26 cellular contexts compared by ENCODE assay signal in genomic region chr1:23763040-23763577, GRCh38. TPM values are rescaled to one million over a fixed set of nuclear protein-coding genes. Genes with fewer than 3 reads are reported as not detected.
A peak's percentile ranks its signal among the peaks of the same experiment; 100 is the strongest.
DNase-seq lines count a peak whose midpoint lies in the region; ATAC-seq and TF ChIP-seq lines count a peak whose summit lies in the region.
"Had no signal": no experiment of that assay in that cellular context is flagged by ENCODE, and none has a peak within 500 bp of the region (broad histone marks: within the 10 kb centered on the region; RNA-seq: fewer than 3 reads in every experiment).

No MANE protein-coding gene starts in this region.

- ATAC-seq in left lobe of liver: peak; percentile 75
- ATAC-seq: GM12878, Right ventricle myocardium inferior, upper lobe of right lung had no signal

- no peaks in the 10 kb centered on the region for H3K27me3 ChIP-seq in adipocyte (replicated peaks; ENCODE audit: control insufficient read depth, insufficient read depth, low read length)
- H3K27me3 ChIP-seq: upper lobe of right lung had no signal

- DNase-seq in AG10803 (ENCODE audit: low read depth) (peak; percentile 68), EH (ENCODE audit: low read depth) (peak; percentile 17), adipocyte (ENCODE audit: low read depth) (peak; percentile 58), left lobe of liver (ENCODE audit: low spot score) (no peak), D341Med (ENCODE audit: low spot score) (no peak), GM13977 (ENCODE audit: low spot score) (no peak), GM19240 (ENCODE audit: insufficient read length, low spot score) (no peak), NCI-H510A (lab: John Stamatoyannopoulos, UW) (no peak)
- DNase-seq: activated CD4-positive, alpha-beta T cell treated with anti-CD3 and anti-CD28 coated beads, Interleukin-2, amount 50 U/mL, for 48 hours; activated CD4-positive, CD25-positive, alpha-beta regulatory T cell treated with anti-CD3 and anti-CD28 coated beads, Interleukin-2, amount 50 U/mL, for 72 hours; activated naive CD4-positive, alpha-beta T cell treated with anti-CD3 and anti-CD28 coated beads, Interleukin-2, amount 50 U/mL, for 16 hours; amniotic stem cell; EL; foreskin melanocyte; KBM-7; NCI-H1105; NCI-H187 treated with DMSO at 0.1 percent for 48 hours; NCI-H2171 treated with DMSO at 0.1 percent for 48 hours; NCI-H524 treated with DMSO at 0.1 percent for 48 hours; NK-92 treated with Interleukin-12 subunit alpha and Interleukin-12 subunit beta, amount 100 ng/mL, for 24 hours; PC-9; stimulated activated naive CD4-positive, alpha-beta T cell; upper lobe of right lung had no signal

- peaks cover 14% of the 10 kb centered on the region for H3K4me1 ChIP-seq in adipocyte (ENCODE audit: control insufficient read depth, insufficient read depth, low read length)

- H3K9me3 ChIP-seq in adipocyte (ENCODE audit: control insufficient read depth, low read length): no peaks in the 10 kb centered on the region
- H3K9me3 ChIP-seq: upper lobe of right lung had no signal

- no peak overlapping the region for H3K9ac ChIP-seq in adipocyte (ENCODE audit: low read length)

- in situ Hi-C loops in GM13977 (cut with MboI; ENCODE audit: low pct_unique_long_range_greater_than_20kb, low sequenced_read_pairs, unreplicated experiment): no loop called here

- H3K36me3 ChIP-seq in adipocyte (ENCODE audit: control insufficient read depth, insufficient read depth, low read length, severe bottlenecking): peaks cover 78% of the 10 kb centered on the region

- TF ChIP-seq CTCF in AG10803 (conservative IDR thresholded peaks at IDR 0.05; ENCODE audit: low read length): no peak
- no peak for TF ChIP-seq CTCF in GM13977 (IDR thresholded peaks at IDR 0.05; ENCODE audit: extremely low read depth, insufficient read depth, missing control alignments)

- H3K4me3 ChIP-seq in AG10803 (ENCODE audit: low read length) (no peak overlapping the region), adipocyte (ENCODE audit: low read length) (no peak overlapping the region)
- H3K4me3 ChIP-seq: GM12878, PC-9, skin epidermis, upper lobe of right lung had no signal

RNA-seq across cellular contexts. Expression of gene PITHD1, which starts 15.1 kb away (rescaled TPM):
- 32.9 TPM for total RNA-seq in left lobe of liver

RNA-seq across cellular contexts. Expression of gene ELOA, which starts 19.8 kb away (rescaled TPM):
- total RNA-seq in left lobe of liver: 35.2 TPM

RNA-seq across cellular contexts. Expression of gene LYPLA2, which starts 27.8 kb away (rescaled TPM):
- 32.5 TPM for total RNA-seq in left lobe of liver

RNA-seq across cellular contexts. Expression of gene GALE, which starts 37.4 kb away (rescaled TPM):
- 43.1 TPM for total RNA-seq in left lobe of liver

Comparison
In these comparisons a context has a peak if more than half of its experiments do, and no peak if none do; other contexts are left out.
1. DNase-seq: peak in AG10803 (single experiment), EH (single experiment) and adipocyte (single experiment); none in left lobe of liver (single experiment), D341Med (single experiment), GM13977 (single experiment), GM19240 (single experiment) and NCI-H510A (single experiment).